ENCODE assay signal across 16 cellular contexts in genomic region chr13:113990321-113990837, GRCh38. TPM values are rescaled to one million over a fixed set of nuclear protein-coding genes. Genes with fewer than 3 reads are reported as not detected.
DNase-seq lines count a peak whose midpoint lies in the region; ATAC-seq, FAIRE-seq and TF ChIP-seq lines count a peak whose summit lies in the region.
"Had no signal": no experiment of that assay in that cellular context is flagged by ENCODE, and none has a peak within 500 bp of the region (broad histone marks: within the 10 kb centered on the region; RNA-seq: fewer than 3 reads in every experiment).

No MANE protein-coding gene starts in this region.

- ATAC-seq in T-helper 17 cell (peak; percentile 16), HG03175 (IDR thresholded peaks at IDR 0.05; ENCODE audit: unreplicated experiment) (no peak), GM21576 (IDR thresholded peaks at IDR 0.05; ENCODE audit: unreplicated experiment) (no peak)

- H3K4me1 ChIP-seq in kidney (ENCODE audit: control insufficient read depth in 1 of 2, insufficient read depth in 1 of 2, low read depth in 1 of 2, low read length in 2 of 2), result no peaks in the 10 kb centered on the region
- H3K4me1 ChIP-seq in skeletal muscle tissue (ENCODE audit: control insufficient read depth in 3 of 3, insufficient read depth in 3 of 3, low read length in 3 of 3), result peaks cover 14 to 28% (median 19%) of the 10 kb centered on the region in 3 donors
- H3K4me1 ChIP-seq: esophagus muscularis mucosa, pancreas had no signal

- TF ChIP-seq CTCF in CD14-positive monocyte (IDR thresholded peaks at IDR 0.05) (no peak), kidney (IDR thresholded peaks at IDR 0.05; ENCODE audit: borderline replicate concordance, extremely low read depth, insufficient read depth) (no peak), Calu3 (IDR thresholded peaks at IDR 0.05; ENCODE audit: unreplicated experiment) (no peak)

- H3K27ac ChIP-seq in kidney (ENCODE audit: low read depth in 2 of 2, low read length in 2 of 2) (no peak overlapping the region), skeletal muscle tissue (ENCODE audit: low read depth, low read length) (no peak overlapping the region)
- H3K27ac ChIP-seq: esophagus muscularis mucosa, pancreas had no signal

- H3K36me3 Mint-ChIP-seq in CD14-positive monocyte (peaks cover 55 to 60% of the 10 kb centered on the region in 2 donors), T-helper 17 cell (ENCODE audit: low read depth) (peaks cover 17% of the 10 kb centered on the region), Calu3 (ENCODE audit: insufficient read depth, unreplicated experiment) (peaks cover 4% of the 10 kb centered on the region)
- H3K36me3 Mint-ChIP-seq: mesothelial cell of epicardium had no signal

- no peak overlapping the region for H3K4me3 Mint-ChIP-seq in CD14-positive monocyte
- H3K4me3 Mint-ChIP-seq in T-helper 17 cell, result no peak overlapping the region
- no peak overlapping the region for H3K4me3 Mint-ChIP-seq in Calu3 (ENCODE audit: low read depth, unreplicated experiment)
- H3K4me3 Mint-ChIP-seq: mesothelial cell of epicardium had no signal

- CTCF ChIA-PET in Calu3 (lab: Charles Lee), result no interaction called here

- H3K9me3 ChIP-seq in T-helper 17 cell (ENCODE audit: control insufficient read depth, low read length, poor library complexity, severe bottlenecking) (no peaks in the 10 kb centered on the region), kidney (ENCODE audit: control insufficient read depth in 1 of 2, low read length in 2 of 2) (no peaks in the 10 kb centered on the region), skeletal muscle tissue (ENCODE audit: control insufficient read depth in 3 of 3, low read length in 3 of 3) (no peaks in the 10 kb centered on the region)
- H3K9me3 ChIP-seq: esophagus muscularis mucosa, pancreas had no signal

- H3K27ac Mint-ChIP-seq in CD14-positive monocyte (peak overlapping the region in 1 of 7 donors; percentile 62), T-helper 17 cell (peak overlapping the region; percentile 8), Calu3 (ENCODE audit: unreplicated experiment) (no peak overlapping the region)
- H3K27ac Mint-ChIP-seq: mesothelial cell of epicardium had no signal

- H3K4me3 ChIP-seq in kidney (ENCODE audit: low read length in 2 of 2) (no peak overlapping the region), skeletal muscle tissue (ENCODE audit: low read length in 3 of 3) (no peak overlapping the region)
- H3K4me3 ChIP-seq: esophagus muscularis mucosa, pancreas had no signal

- no peaks in the 10 kb centered on the region for H3K27me3 Mint-ChIP-seq in CD14-positive monocyte (ENCODE audit: low read depth in 3 of 3)
- no peaks in the 10 kb centered on the region for H3K27me3 Mint-ChIP-seq in T-helper 17 cell
- H3K27me3 Mint-ChIP-seq in Calu3 (ENCODE audit: unreplicated experiment), result no peaks in the 10 kb centered on the region

- H3K27me3 ChIP-seq in skeletal muscle tissue (ENCODE audit: control insufficient read depth in 3 of 3, insufficient read depth in 3 of 3, low read length in 3 of 3), result no peaks in the 10 kb centered on the region
- H3K27me3 ChIP-seq: esophagus muscularis mucosa, pancreas had no signal

- H3K4me1 Mint-ChIP-seq in CD14-positive monocyte (no peaks in the 10 kb centered on the region), T-helper 17 cell (peaks cover 11% of the 10 kb centered on the region), Calu3 (ENCODE audit: low read depth, unreplicated experiment) (no peaks in the 10 kb centered on the region)
- H3K4me1 Mint-ChIP-seq: mesothelial cell of epicardium had no signal

- intact Hi-C loops in CD14-positive monocyte (cut with micrococcal nuclease) (no loop called here), kidney (cut with DNase I) (no loop called here), Calu3 (cut with micrococcal nuclease; ENCODE audit: unreplicated experiment) (no loop called here)

- H3K9me3 Mint-ChIP-seq in CD14-positive monocyte (peaks cover 0 to 28% (median 0%) of the 10 kb centered on the region in 7 donors), Calu3 (ENCODE audit: low read depth, unreplicated experiment) (peaks cover 4% of the 10 kb centered on the region)

- H3K36me3 ChIP-seq in kidney (ENCODE audit: control insufficient read depth in 1 of 2, insufficient read depth in 2 of 2, low read length in 2 of 2) (peaks cover 6 to 7% of the 10 kb centered on the region in 2 donors), skeletal muscle tissue (ENCODE audit: control insufficient read depth in 3 of 3, insufficient read depth in 3 of 3, low read length in 3 of 3) (peaks cover 15 to 33% (median 19%) of the 10 kb centered on the region in 3 donors)
- H3K36me3 ChIP-seq: pancreas had no signal

- H3K9ac ChIP-seq in kidney (ENCODE audit: low read length in 2 of 2) (no peak overlapping the region), skeletal muscle tissue (ENCODE audit: low read depth in 1 of 3, low read length in 3 of 3) (peak overlapping the region in 2 of 3 donors; percentile 35 to 55)

- DNase-seq in CD14-positive monocyte (ENCODE audit: low spot score), result peak; percentile 11
- no peak for DNase-seq in T-helper 17 cell
- peak; percentile 34 for DNase-seq in kidney
- no peak for DNase-seq in Calu3
- DNase-seq in NCI-H1417 (lab: John Stamatoyannopoulos, UW), result no peak
- DNase-seq: activated CD4-positive, alpha-beta T cell treated with anti-CD3 and anti-CD28 coated beads for 4 hours; activated T-cell treated with anti-CD3 and anti-CD28 coated beads, Interleukin-2, amount 50 U/mL, for 48 hours; AML-193; NCI-H1436; NK-92 treated with Interleukin-12 subunit alpha and Interleukin-12 subunit beta, amount 100 ng/mL, for 24 hours had no signal

- no peak for FAIRE-seq in kidney (lab: Jason Lieb, UNC)
- FAIRE-seq: pancreas had no signal

- BruUV-seq in Calu3 (replicated peaks; lab: Mats Ljungman, UMichigan), result no TSS peak

RNA-seq across cellular contexts. Expression of gene C13orf46, which starts 16.5 kb away (rescaled TPM):
- polyA plus RNA-seq in CD14-positive monocyte (under 1 TPM in 1 of 2 donors, not detected in 1; 0.05 TPM), kidney (ENCODE audit: insufficient read depth, low read depth, low replicate concordance) (not detected)
- total RNA-seq in T-helper 17 cell (10 to 100 TPM; 18.6 to 22.6 TPM), kidney (1.1 TPM), skeletal muscle tissue (under 0.01 TPM), Calu3 (2022) (0.29 and 0.33 TPM in 2 replicates)

Comparison
In these comparisons a context has a peak if more than half of its experiments do, and no peak if none do; other contexts are left out.
1. DNase-seq: peak in CD14-positive monocyte (single experiment) and kidney (single experiment); none in T-helper 17 cell (0 of 3), Calu3 (single experiment) and NCI-H1417 (0 of 3).
2. H3K9ac ChIP-seq: peak in skeletal muscle tissue (2 of 3); none in kidney (0 of 2).